28 cellular contexts compared by ENCODE assay signal in genomic region chr17:68375566-68375965, GRCh38.
"Had no signal": no experiment of that assay in that cellular context is flagged by ENCODE, and none has a peak within 500 bp of the region (broad histone marks: within the 10 kb centered on the region; RNA-seq: fewer than 3 reads in every experiment).

No MANE protein-coding gene starts in this region.

- H3K27ac Mint-ChIP-seq: dendritic cell treated with granulocyte-macrophage colony-stimulating factor and Interleukin-4, amounts not matched to agents 40 ng/mL and 50 ng/mL, for 4 days; effector memory CD8-positive, alpha-beta T cell; endodermal cell had no signal

- H3K4me3 Mint-ChIP-seq: dendritic cell treated with granulocyte-macrophage colony-stimulating factor and Interleukin-4, amounts not matched to agents 40 ng/mL and 50 ng/mL, for 4 days; effector memory CD8-positive, alpha-beta T cell; endodermal cell had no signal

- DNase-seq: colonic mucosa; cortex of kidney; dermis blood vessel endothelial cell; dorsolateral prefrontal cortex; effector CD4-positive, alpha-beta T cell; effector CD8-positive, alpha-beta T cell; effector memory CD4-positive, alpha-beta T cell; effector memory CD8-positive, alpha-beta T cell; endodermal cell; erythroblast; esophagus squamous epithelium; foreskin fibroblast; foreskin keratinocyte; foreskin melanocyte; gastrocnemius medialis; glutamatergic neuron; head of caudate nucleus; heart left ventricle had no signal

- FAIRE-seq: colon, endometrium, endothelial cell of umbilical vein, frontal cortex had no signal

- ATAC-seq: effector memory CD8-positive, alpha-beta T cell; esophagus mucosa; foreskin keratinocyte; gastrocnemius medialis; gastroesophageal sphincter; heart left ventricle had no signal

- H3K4me3 ChIP-seq: colonic mucosa, coronary artery, dorsolateral prefrontal cortex, esophagus muscularis mucosa, esophagus squamous epithelium, gastrocnemius medialis, gastroesophageal sphincter, heart left ventricle had no signal

- H3K27ac ChIP-seq: colonic mucosa, coronary artery, epithelial cell of prostate, esophagus muscularis mucosa, esophagus squamous epithelium, foreskin keratinocyte, gastroesophageal sphincter had no signal

- H3K27me3 ChIP-seq: colonic mucosa, dorsolateral prefrontal cortex, esophagus muscularis mucosa, esophagus squamous epithelium, foreskin keratinocyte, gastrocnemius medialis, gastroesophageal sphincter, heart left ventricle had no signal

- H3K4me1 ChIP-seq: colonic mucosa, foreskin keratinocyte had no signal

- H3K36me3 ChIP-seq: colonic mucosa, esophagus muscularis mucosa, esophagus squamous epithelium, gastrocnemius medialis, gastroesophageal sphincter, heart left ventricle had no signal

- H3K9me3 Mint-ChIP-seq: effector memory CD8-positive, alpha-beta T cell; endodermal cell had no signal

- H3K9me3 ChIP-seq: colonic mucosa, esophagus muscularis mucosa, esophagus squamous epithelium, gastrocnemius medialis, gastroesophageal sphincter, heart left ventricle had no signal

- H3K27me3 Mint-ChIP-seq: dendritic cell treated with granulocyte-macrophage colony-stimulating factor and Interleukin-4, amounts not matched to agents 40 ng/mL and 50 ng/mL, for 4 days; effector memory CD8-positive, alpha-beta T cell had no signal
